ENCODE assay signal across 8 cellular contexts in the genomic region with DNA sequence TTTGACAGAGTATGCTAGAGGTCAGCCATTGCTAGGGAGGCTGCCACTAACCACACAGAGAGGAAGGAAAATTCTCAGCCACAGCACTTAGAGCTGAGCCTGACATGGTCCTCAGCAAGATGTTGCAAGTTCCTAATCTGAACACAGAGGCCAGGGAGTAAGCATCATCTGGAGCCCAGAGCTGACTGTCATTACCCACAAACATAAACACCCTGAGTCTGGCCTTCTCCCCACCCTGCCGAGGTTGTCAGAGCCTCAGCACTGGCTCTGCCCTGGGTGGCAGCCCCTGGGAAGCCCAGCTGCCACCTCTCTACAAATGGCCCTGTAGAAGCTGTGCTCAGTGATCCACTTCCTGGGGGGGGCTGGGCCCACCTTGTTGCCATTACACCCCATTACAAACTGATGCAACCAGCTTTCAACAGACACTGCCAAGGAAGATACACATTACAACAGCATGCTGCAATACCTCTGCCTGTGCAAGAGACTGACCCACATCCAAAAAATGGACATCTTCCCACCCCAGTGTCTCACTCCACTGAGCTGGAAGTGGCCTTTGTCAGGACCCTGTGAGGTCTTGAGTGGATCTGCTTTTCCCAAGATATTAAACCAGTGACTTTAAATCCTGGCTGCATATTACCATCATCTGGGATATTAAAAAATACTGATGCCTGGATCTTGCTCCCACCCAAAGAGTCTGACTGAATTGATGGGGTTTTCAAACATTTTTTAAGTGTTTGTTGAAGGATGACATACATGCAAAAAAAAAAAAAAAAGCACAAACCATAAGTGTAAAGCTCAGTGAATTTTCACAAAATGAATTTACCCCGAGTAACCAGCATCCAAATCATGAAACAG. TPM values are rescaled to one million over a fixed set of nuclear protein-coding genes. Genes with fewer than 3 reads are reported as not detected.
DNase-seq lines count a peak whose midpoint lies in the region; ATAC-seq and TF ChIP-seq lines count a peak whose summit lies in the region.

No MANE protein-coding gene starts in this region.

- H3K9me3 Mint-ChIP-seq in type B pancreatic cell, result no peaks in the 10 kb centered on the region

- peak; percentile 6 for ATAC-seq in HG03378 (IDR thresholded peaks at IDR 0.05; ENCODE audit: unreplicated experiment)
- ATAC-seq in GM18519 (IDR thresholded peaks at IDR 0.05; ENCODE audit: low FRiP score, unreplicated experiment), result no peak
- no peak for ATAC-seq in HG03342 (IDR thresholded peaks at IDR 0.05; ENCODE audit: unreplicated experiment)

- DNase-seq in ELR (ENCODE audit: low read depth) (peak; percentile 84), left ventricle myocardium inferior (no peak), type B pancreatic cell (ENCODE audit: extremely low spot score, unreplicated experiment) (no peak), putamen (ENCODE audit: low spot score) (no peak)
- DNase-seq in activated T-cell treated with anti-CD3 and anti-CD28 coated beads, Interleukin-2, amount 50 U/mL, for 48 hours, result peak; percentile 32 to 43

- H3K4me3 ChIP-seq in left ventricle myocardium inferior, result no peak overlapping the region

- TF ChIP-seq CTCF in left ventricle myocardium inferior (IDR thresholded peaks at IDR 0.05; ENCODE audit: borderline replicate concordance) (no peak), type B pancreatic cell (conservative IDR thresholded peaks at IDR 0.05) (no peak)

- peaks cover 80% of the 10 kb centered on the region for H3K4me1 ChIP-seq in left ventricle myocardium inferior

- no peaks in the 10 kb centered on the region for H3K27me3 ChIP-seq in left ventricle myocardium inferior (ENCODE audit: low read depth)

- no peaks in the 10 kb centered on the region for H3K9me3 ChIP-seq in left ventricle myocardium inferior (replicated peaks)

- no peak overlapping the region for H3K4me3 Mint-ChIP-seq in type B pancreatic cell

- peaks cover 3% of the 10 kb centered on the region for H3K36me3 Mint-ChIP-seq in type B pancreatic cell

- intact Hi-C loops in left ventricle myocardium inferior (cut with micrococcal nuclease), result no loop called here

- H3K36me3 ChIP-seq in left ventricle myocardium inferior, result peaks cover 17% of the 10 kb centered on the region

- no peaks in the 10 kb centered on the region for H3K27me3 Mint-ChIP-seq in type B pancreatic cell

- peak overlapping the region; percentile 77 for H3K27ac ChIP-seq in left ventricle myocardium inferior (replicated peaks)

- peak overlapping the region; percentile 48 for H3K27ac Mint-ChIP-seq in type B pancreatic cell

- peaks cover 25% of the 10 kb centered on the region for H3K4me1 Mint-ChIP-seq in type B pancreatic cell (ENCODE audit: unreplicated experiment)

RNA-seq across cellular contexts. Expression of gene IRF1, which starts 33.0 kb away (rescaled TPM):
- total RNA-seq in left ventricle myocardium inferior (10.9 TPM), type B pancreatic cell (ENCODE audit: low replicate concordance) (50.1 and 77.4 TPM in 2 replicates)

Comparison
In these comparisons a context has a peak if more than half of its experiments do, and no peak if none do; other contexts are left out.
1. DNase-seq: peak in ELR (single experiment) and activated T-cell treated with anti-CD3 and anti-CD28 coated beads, Interleukin-2, amount 50 U/mL, for 48 hours (2 of 2); none in left ventricle myocardium inferior (single experiment), type B pancreatic cell (single experiment) and putamen (single experiment).